ENCODE assay signal across 18 cellular contexts in genomic region chr3:15632212-15632580, GRCh38. TPM values are rescaled to one million over a fixed set of nuclear protein-coding genes. Genes with fewer than 3 reads are reported as not detected.
A peak's percentile ranks its signal among the peaks of the same experiment; 100 is the strongest.
DNase-seq lines count a peak whose midpoint lies in the region; ATAC-seq and TF ChIP-seq lines count a peak whose summit lies in the region.
"Had no signal": no experiment of that assay in that cellular context is flagged by ENCODE, and none has a peak within 500 bp of the region (broad histone marks: within the 10 kb centered on the region; RNA-seq: fewer than 3 reads in every experiment).

No MANE protein-coding gene starts in this region.

- H3K4me2 ChIP-seq in PC-9: no peak overlapping the region
- no peak overlapping the region for H3K4me2 ChIP-seq in osteoblast (ENCODE audit: insufficient read depth, low read length)

- no TSS peak for BruUV-seq in PC-9 (replicated peaks; lab: Mats Ljungman, UMichigan)

- DNase-seq in PC-9 (no peak), osteoblast (ENCODE audit: insufficient read length, low spot score, missing footprints) (no peak), cerebellar cortex (ENCODE audit: low spot score) (no peak), SIG-M5 treated with dmso at 0.1 percent for 504 hours (lab: John Stamatoyannopoulos, UW; ENCODE audit: unreplicated experiment) (no peak)
- DNase-seq: activated CD4-positive, alpha-beta T cell treated with anti-CD3 and anti-CD28 coated beads for 36 hours; activated naive CD4-positive, alpha-beta T cell treated with anti-CD3 and anti-CD28 coated beads for 36 hours; CD4-positive, alpha-beta T cell; left ventricle myocardium inferior; NCI-H2029 treated with DMSO at 0.1 percent for 48 hours; NCI-H524; SJCRH30 had no signal

- H3K9me3 ChIP-seq in PC-9 (ENCODE audit: insufficient read depth, low read depth): no peaks in the 10 kb centered on the region
- H3K9me3 ChIP-seq in osteoblast (ENCODE audit: low read depth, low read length): no peaks in the 10 kb centered on the region
- H3K9me3 ChIP-seq: ascending aorta, left ventricle myocardium inferior, prostate gland, SJCRH30 had no signal

- H3K9me2 ChIP-seq in PC-9 (ENCODE audit: insufficient read depth): no peaks in the 10 kb centered on the region

- H3K27me3 ChIP-seq in PC-9 (ENCODE audit: insufficient read depth, low read depth) (no peaks in the 10 kb centered on the region), osteoblast (ENCODE audit: insufficient read depth, low read length) (no peaks in the 10 kb centered on the region)
- H3K27me3 ChIP-seq: ascending aorta, SJCRH30 had no signal

- peaks cover 76% of the 10 kb centered on the region for H3K4me1 ChIP-seq in PC-9 (replicated peaks; ENCODE audit: insufficient read depth)
- peaks cover 57% of the 10 kb centered on the region for H3K4me1 ChIP-seq in osteoblast (ENCODE audit: insufficient read depth, low read length)

- CTCF ChIA-PET in PC-9 (lab: Charles Lee): no interaction called here

- ATAC-seq in GM21576 (IDR thresholded peaks at IDR 0.05; ENCODE audit: unreplicated experiment) (no peak), HG03460 (IDR thresholded peaks at IDR 0.05; ENCODE audit: unreplicated experiment) (no peak)
- ATAC-seq: activated CD4-positive, alpha-beta T cell treated with anti-CD3 and anti-CD28 coated beads for 36 hours; HepG2 had no signal

- POLR2A ChIA-PET in PC-9 (lab: Charles Lee; ENCODE audit: unreplicated experiment): no interaction called here

- H3F3A ChIP-seq in PC-9 (ENCODE audit: insufficient read depth, low read depth): peaks cover 53% of the 10 kb centered on the region

- peak overlapping the region; percentile 47; the same call in 1 of the 2 replicates for H3K27ac ChIP-seq in 22Rv1
- H3K27ac ChIP-seq in PC-9: 0 out of 2 replicates have a peak overlapping the region, but pooled peaks have one; percentile 79
- peak overlapping the region; percentile 51 for H3K27ac ChIP-seq in cingulate gyrus (ENCODE audit: low read depth, low read length)
- peak overlapping the region; percentile 94 for H3K27ac ChIP-seq in osteoblast (ENCODE audit: low read depth, low read length)
- H3K27ac ChIP-seq: ascending aorta, left ventricle myocardium inferior, prostate gland, SJCRH30 had no signal

- H3K36me3 ChIP-seq in PC-9 (ENCODE audit: low read depth) (no peaks in the 10 kb centered on the region), osteoblast (ENCODE audit: insufficient read depth, low read length) (no peaks in the 10 kb centered on the region)
- H3K36me3 ChIP-seq: ascending aorta, left ventricle myocardium inferior, prostate gland, SJCRH30 had no signal

- no peak overlapping the region for H2AFZ ChIP-seq in PC-9
- H2AFZ ChIP-seq in osteoblast (ENCODE audit: low read length): no peak overlapping the region

- H4K20me1 ChIP-seq in PC-9 (ENCODE audit: insufficient read depth) (no peaks in the 10 kb centered on the region), osteoblast (ENCODE audit: insufficient read depth, low read length) (no peaks in the 10 kb centered on the region)

- TF ChIP-seq CTCF in 22Rv1 (IDR thresholded peaks at IDR 0.05) (no peak), PC-9 (conservative IDR thresholded peaks at IDR 0.05) (no peak), osteoblast (IDR thresholded peaks at IDR 0.05; ENCODE audit: extremely low read depth, low read depth, low read length) (no peak)

- H3K4me3 ChIP-seq in PC-9 (no peak overlapping the region), osteoblast (ENCODE audit: insufficient read depth, low read length) (no peak overlapping the region)
- H3K4me3 ChIP-seq: ascending aorta, left ventricle myocardium inferior, prostate gland, SJCRH30 had no signal

- intact Hi-C loops in PC-9 (cut with micrococcal nuclease; ENCODE audit: unreplicated experiment): loop anchor here (5.0 to 10.0 kb wide), 4 partner anchors 35 to 635 kb away; partner anchors contain the start of gene OXNAD1

- H3K79me2 ChIP-seq in PC-9 (ENCODE audit: low read depth) (no peaks in the 10 kb centered on the region; the same call in 1 of the 2 replicates), osteoblast (ENCODE audit: insufficient read depth, low read length) (peaks cover 5% of the 10 kb centered on the region)

RNA-seq across cellular contexts. Expression of gene BTD, which starts 30.7 kb away (rescaled TPM):
- 15.6 and 18.1 TPM in 2 replicates for total RNA-seq in PC-9 (2021)
- total RNA-seq in osteoblast: 31.1 and 34.5 TPM in 2 replicates

RNA-seq across cellular contexts. Expression of gene HACL1, which starts 30.8 kb away (rescaled TPM):
- 28.7 and 31.7 TPM in 2 replicates for total RNA-seq in PC-9 (2021)
- total RNA-seq in osteoblast: 31.5 and 34.7 TPM in 2 replicates
